ENCODE assay signal across 9 cellular contexts in genomic region chr15:88656760-88657221, GRCh38. TPM values are rescaled to one million over a fixed set of nuclear protein-coding genes. Genes with fewer than 3 reads are reported as not detected.
DNase-seq lines count a peak whose midpoint lies in the region; ATAC-seq lines count a peak whose summit lies in the region.
"Had no signal": no experiment of that assay in that cellular context is flagged by ENCODE, and none has a peak within 500 bp of the region (broad histone marks: within the 10 kb centered on the region; RNA-seq: fewer than 3 reads in every experiment).

No MANE protein-coding gene starts in this region.

- no peak overlapping the region for H3K4me2 ChIP-seq in neuronal stem cell (ENCODE audit: insufficient read depth, low read length, poor library complexity, severe bottlenecking)

- H3K9me3 ChIP-seq in neuronal stem cell (replicated peaks in 1 of 2; ENCODE audit: control insufficient read depth in 2 of 2, insufficient read depth in 1 of 2, low read depth in 1 of 2, low read length in 2 of 2) = no peaks in the 10 kb centered on the region

- no peak overlapping the region for H3K4me3 ChIP-seq in neuronal stem cell (ENCODE audit: low read length in 2 of 2)

- peak overlapping the region; percentile 88 for H2AK5ac ChIP-seq in neuronal stem cell (ENCODE audit: low read depth, low read length)

- H3K27me3 ChIP-seq in neuronal stem cell (ENCODE audit: control insufficient read depth in 3 of 3, insufficient read depth in 3 of 3, low read depth in 1 of 3, low read length in 3 of 3) = peaks cover 0 to 13% (median 0%) of the 10 kb centered on the region in 3 experiments

- H3K36me3 ChIP-seq in neuronal stem cell (replicated peaks in 1 of 2; ENCODE audit: control insufficient read depth in 2 of 2, insufficient read depth in 2 of 2, low read length in 2 of 2) = no peaks in the 10 kb centered on the region

- no peak overlapping the region for H3K9ac ChIP-seq in neuronal stem cell (ENCODE audit: low read depth, low read length, poor library complexity)

- peak overlapping the region; percentile 80 for H3K23ac ChIP-seq in neuronal stem cell (ENCODE audit: low read depth, low read length, poor library complexity)

- no peak overlapping the region for H2BK12ac ChIP-seq in neuronal stem cell (ENCODE audit: low read length)

- peaks cover 0 to 6% of the 10 kb centered on the region in 2 donors for H3K4me1 ChIP-seq in neuronal stem cell (ENCODE audit: control insufficient read depth in 2 of 2, insufficient read depth in 1 of 2, low read depth in 1 of 2, low read length in 2 of 2)

- no peak overlapping the region for H3K14ac ChIP-seq in neuronal stem cell (ENCODE audit: low read length)

- ATAC-seq in GM18873 (IDR thresholded peaks at IDR 0.05; ENCODE audit: low FRiP score, unreplicated experiment) (peak; percentile 88), GM21619 (IDR thresholded peaks at IDR 0.05; ENCODE audit: unreplicated experiment) (peak; percentile 90), HG03469 (IDR thresholded peaks at IDR 0.05; ENCODE audit: unreplicated experiment) (peak; percentile 94)

- DNase-seq in neuronal stem cell (ENCODE audit: low spot score) = no peak
- DNase-seq in DMS114 treated with DMSO at 0.1 percent for 48 hours (lab: John Stamatoyannopoulos, UW; ENCODE audit: unreplicated experiment) = no peak
- no peak for DNase-seq in middle frontal gyrus (ENCODE audit: extremely low spot score, low spot score)
- DNase-seq in NCI-H2227 treated with DMSO at 0.1 percent for 48 hours (lab: John Stamatoyannopoulos, UW) = no peak
- DNase-seq: activated CD4-positive, alpha-beta memory T cell treated with anti-CD3 and anti-CD28 coated beads, Interleukin-2, amount 10 ng/mL, durations not matched to agents 7 days and 5 days; NCI-H510A treated with DMSO at 0.1 percent for 48 hours had no signal

- no peak overlapping the region for H2BK5ac ChIP-seq in neuronal stem cell (ENCODE audit: low read length)

- peak overlapping the region; percentile 16 for H2BK120ac ChIP-seq in neuronal stem cell (ENCODE audit: low read depth, low read length)

- peak overlapping the region; percentile 17 for H4K8ac ChIP-seq in neuronal stem cell (ENCODE audit: low read depth, low read length)

- no peak overlapping the region for H2BK15ac ChIP-seq in neuronal stem cell (ENCODE audit: low read length)

- no peak overlapping the region for H4K91ac ChIP-seq in neuronal stem cell (ENCODE audit: low read depth, low read length, poor library complexity)

- H3K18ac ChIP-seq in neuronal stem cell (ENCODE audit: low read length) = peak overlapping the region; percentile 89

- WGBS in neuronal stem cell (ENCODE audit: extremely low coverage in 2 of 2, insufficient read length in 2 of 2, insufficient replicate concordance in 1 of 2), 2 donors = no CpG with 5 or more reads among the region's 10 CpGs

- H3K27ac ChIP-seq in neuronal stem cell (replicated peaks; ENCODE audit: low read length) = no peak overlapping the region

- H2AFZ ChIP-seq in neuronal stem cell (ENCODE audit: low read length) = no peak overlapping the region

- H3K79me1 ChIP-seq in neuronal stem cell (ENCODE audit: low read depth, low read length) = no peaks in the 10 kb centered on the region

- H3K4ac ChIP-seq in neuronal stem cell (ENCODE audit: low read length) = no peak overlapping the region

RNA-seq across cellular contexts. Expression of gene ISG20, which starts 18.0 kb away (rescaled TPM):
- polyA plus RNA-seq in neuronal stem cell (2013, experiment 1 of 2) = 2.1 TPM
- polyA plus RNA-seq in neuronal stem cell (2013, experiment 2 of 2) = 1.6 TPM

RNA-seq across cellular contexts. Expression of gene AEN, which starts 35.7 kb away (rescaled TPM):
- 42.3 TPM for polyA plus RNA-seq in neuronal stem cell (2013, experiment 1 of 2)
- 41.6 TPM for polyA plus RNA-seq in neuronal stem cell (2013, experiment 2 of 2)
